In the genomic region with DNA sequence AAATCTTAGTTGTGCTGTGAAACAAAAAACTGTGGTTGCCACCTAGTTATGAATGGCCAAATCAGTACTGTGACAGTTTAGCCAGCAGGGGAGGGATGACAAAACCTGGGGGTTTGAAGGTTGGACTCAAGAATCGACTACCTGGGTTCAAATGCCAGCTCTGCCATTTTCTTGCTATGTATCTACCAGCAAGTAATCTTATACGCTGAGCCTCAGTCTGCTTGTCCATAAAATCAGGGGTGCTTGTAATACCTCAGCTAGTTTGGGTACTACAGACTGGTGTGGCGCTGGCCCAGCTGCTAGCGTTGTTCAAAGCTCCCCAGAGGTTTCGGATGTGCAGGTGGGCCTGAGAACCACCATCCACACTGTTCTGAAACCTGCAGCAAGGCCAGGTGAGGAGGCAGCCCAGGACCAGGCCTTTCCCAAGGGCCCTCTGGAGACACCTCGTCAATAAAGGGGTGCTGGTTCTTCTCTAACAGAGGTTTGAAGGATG, we compare ENCODE assay signal across 11 cellular contexts. TPM values are rescaled to one million over a fixed set of nuclear protein-coding genes. Genes with fewer than 3 reads are reported as not detected.
DNase-seq lines count a peak whose midpoint lies in the region; ATAC-seq and TF ChIP-seq lines count a peak whose summit lies in the region.
"Had no signal": no experiment of that assay in that cellular context is flagged by ENCODE, and none has a peak within 500 bp of the region (broad histone marks: within the 10 kb centered on the region; RNA-seq: fewer than 3 reads in every experiment).

No MANE protein-coding gene starts in this region.

- no peak overlapping the region for H3K9ac ChIP-seq in GM23248

- 97 to 99% methylated on average over 6 of the region's 6 CpGs for WGBS in GM23248 (ENCODE audit: low coverage in 1 of 2, low lambda C conversion rate in 2 of 2, missing lambda C conversion rate in 2 of 2), 2 experiments

- H3K4me1 Mint-ChIP-seq in stimulated activated naive CD8-positive, alpha-beta T cell treated with anti-CD3 and anti-CD28 coated beads, Interleukin-15, amount 100 ng/mL, for 72 hours = peaks cover 39% of the 10 kb centered on the region

- peaks cover 88% of the 10 kb centered on the region for H3K4me1 ChIP-seq in GM23248 (ENCODE audit: insufficient read depth)
- H3K4me1 ChIP-seq in mucosa of descending colon (ENCODE audit: low read depth) = peaks cover 12% of the 10 kb centered on the region

- H3K27ac Mint-ChIP-seq in stimulated activated naive CD8-positive, alpha-beta T cell treated with anti-CD3 and anti-CD28 coated beads, Interleukin-15, amount 100 ng/mL, for 72 hours = no peak overlapping the region

- no peaks in the 10 kb centered on the region for H3K27me3 ChIP-seq in GM23248 (replicated peaks; ENCODE audit: insufficient read depth)
- H3K27me3 ChIP-seq: adrenal gland, ovary had no signal

- peaks cover 92% of the 10 kb centered on the region for H3F3A ChIP-seq in GM23248 (ENCODE audit: insufficient read depth)

- no peaks in the 10 kb centered on the region for H3K9me2 ChIP-seq in GM23248 (ENCODE audit: insufficient read depth)

- no peak for TF ChIP-seq CTCF in mucosa of descending colon (IDR thresholded peaks at IDR 0.05)

- DNase-seq in GM23248 = no peak
- DNase-seq in mucosa of descending colon = no peak
- DNase-seq in DMS79 (lab: John Stamatoyannopoulos, UW) = no peak
- DNase-seq in effector CD8-positive, alpha-beta T cell (lab: John Stamatoyannopoulos, UW) = no peak
- no peak for DNase-seq in activated gamma-delta T cell (lab: John Stamatoyannopoulos, UW)
- no peak for DNase-seq in stimulated activated naive CD8-positive, alpha-beta T cell treated with anti-CD3 and anti-CD28 coated beads, Interleukin-15, amount 100 ng/mL, for 72 hours
- DNase-seq: adrenal gland, erythroblast, ovary had no signal

- H3K9me3 ChIP-seq in GM23248 (ENCODE audit: low read depth) = no peaks in the 10 kb centered on the region
- no peaks in the 10 kb centered on the region for H3K9me3 ChIP-seq in mucosa of descending colon
- H3K9me3 ChIP-seq: adrenal gland, ovary had no signal

- no peaks in the 10 kb centered on the region for H3K27me3 Mint-ChIP-seq in stimulated activated naive CD8-positive, alpha-beta T cell treated with anti-CD3 and anti-CD28 coated beads, Interleukin-15, amount 100 ng/mL, for 72 hours

- no peaks in the 10 kb centered on the region for H3K9me3 Mint-ChIP-seq in stimulated activated naive CD8-positive, alpha-beta T cell treated with anti-CD3 and anti-CD28 coated beads, Interleukin-15, amount 100 ng/mL, for 72 hours

- H3K27ac ChIP-seq in GM23248 = peak overlapping the region; percentile 87
- H3K27ac ChIP-seq: adrenal gland, ovary had no signal

- H2AFZ ChIP-seq in GM23248 = no peak overlapping the region

- H3K4me2 ChIP-seq in GM23248 (ENCODE audit: unreplicated experiment) = no peak overlapping the region

- peak; percentile 46 for ATAC-seq in GM18909 (IDR thresholded peaks at IDR 0.05; ENCODE audit: poor library complexity, unreplicated experiment)
- peak; percentile 31 for ATAC-seq in HG03442 (IDR thresholded peaks at IDR 0.05; ENCODE audit: unreplicated experiment)
- ATAC-seq in mucosa of descending colon = peak; percentile 50
- ATAC-seq in stimulated activated naive CD8-positive, alpha-beta T cell treated with anti-CD3 and anti-CD28 coated beads, Interleukin-15, amount 100 ng/mL, for 72 hours = no peak

- peaks cover 86% of the 10 kb centered on the region for H3K79me2 ChIP-seq in GM23248 (ENCODE audit: insufficient read depth)

- H3K36me3 ChIP-seq in GM23248 (ENCODE audit: low read depth) (peaks cover 8% of the 10 kb centered on the region; the same call in 1 of the 2 replicates), mucosa of descending colon (ENCODE audit: low read depth) (no peaks in the 10 kb centered on the region)
- H3K36me3 ChIP-seq: ovary had no signal

- intact Hi-C loops in mucosa of descending colon (cut with DNase I, micrococcal nuclease) = no loop called here

- H3K4me3 ChIP-seq in GM23248 (no peak overlapping the region), mucosa of descending colon (no peak overlapping the region)
- H3K4me3 ChIP-seq: adrenal gland, ovary had no signal

- H4K20me1 ChIP-seq in GM23248 (ENCODE audit: insufficient read depth) = no peaks in the 10 kb centered on the region

- H3K4me3 Mint-ChIP-seq in stimulated activated naive CD8-positive, alpha-beta T cell treated with anti-CD3 and anti-CD28 coated beads, Interleukin-15, amount 100 ng/mL, for 72 hours = no peak overlapping the region

- in situ Hi-C loops in GM23248 (cut with MboI) = no loop called here

RNA-seq across cellular contexts. Expression of a gene that starts 40.4 kb away (rescaled TPM):
- 174 and 182 TPM in 2 replicates for total RNA-seq in GM23248 (2014; rRNA removed; shearing (Covaris generic))
- polyA plus RNA-seq in GM23248 (2016; fragmentation: Nextera tagmentation; extraction: Ambion mirVana) = 141 and 145 TPM in 2 replicates
- 10 to 100 TPM; 20.3 to 25.0 (median 24.1) TPM for total RNA-seq in mucosa of descending colon
